Comparison of ENCODE assay signal across 14 cellular contexts in the genomic region with DNA sequence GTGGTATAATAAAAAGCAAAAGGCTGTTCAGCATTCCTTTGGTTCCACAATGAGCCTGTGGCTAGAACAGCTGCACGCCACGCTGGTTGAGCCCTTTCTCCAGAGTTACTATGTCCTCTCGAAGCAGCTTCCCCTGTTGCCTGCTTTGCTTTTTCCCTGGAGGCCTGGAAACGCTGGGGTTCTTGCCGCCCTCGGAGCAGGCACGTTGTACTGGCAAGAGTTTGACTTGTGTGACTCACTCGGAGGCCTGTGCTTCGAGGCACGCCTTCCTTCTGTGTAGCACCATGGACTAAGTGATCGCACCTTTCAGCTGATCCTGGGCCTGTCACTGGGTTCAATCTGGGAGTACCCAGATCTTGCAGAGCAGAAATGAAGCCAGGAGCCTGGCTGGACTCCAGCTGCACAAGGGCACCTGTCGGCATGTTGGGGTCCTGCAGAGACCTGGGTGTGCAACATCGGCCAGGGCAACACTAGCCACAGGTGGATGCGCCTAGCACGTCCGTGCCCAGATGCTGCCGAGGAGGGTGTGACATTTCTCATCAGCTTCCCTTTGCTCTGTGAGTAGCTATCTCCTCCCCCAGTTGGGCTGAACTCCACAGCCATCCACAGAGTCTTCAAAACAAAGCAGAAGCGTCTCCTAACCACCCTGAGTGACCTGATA. TPM values are rescaled to one million over a fixed set of nuclear protein-coding genes. Genes with fewer than 3 reads are reported as not detected.
A peak's percentile ranks its signal among the peaks of the same experiment; 100 is the strongest.
DNase-seq lines count a peak whose midpoint lies in the region; ATAC-seq, FAIRE-seq and TF ChIP-seq lines count a peak whose summit lies in the region.
"Had no signal": no experiment of that assay in that cellular context is flagged by ENCODE, and none has a peak within 500 bp of the region (broad histone marks: within the 10 kb centered on the region; RNA-seq: fewer than 3 reads in every experiment).

No MANE protein-coding gene starts in this region.

- H3K27me3 ChIP-seq in astrocyte (ENCODE audit: insufficient read depth, low read length): peaks cover 56% of the 10 kb centered on the region

- no peak overlapping the region for H3K27ac ChIP-seq in astrocyte (ENCODE audit: low read depth, low read length)

- H3K36me3 ChIP-seq in astrocyte (ENCODE audit: insufficient read depth, low read length): no peaks in the 10 kb centered on the region
- H3K36me3 ChIP-seq in mucosa of descending colon (ENCODE audit: low read depth): no peaks in the 10 kb centered on the region

- FAIRE-seq in astrocyte (lab: Jason Lieb, UNC) (no peak), GM12892 (lab: Jason Lieb, UNC) (no peak)

- H2AFZ ChIP-seq in astrocyte (ENCODE audit: low read depth, low read length): no peak overlapping the region

- no peak for TF ChIP-seq POLR2A in GM12892 (IDR thresholded peaks at IDR 0.05; ENCODE audit: low read depth, low read length)

- peak; percentile 17 for ATAC-seq in mucosa of descending colon
- ATAC-seq in GM21723 (IDR thresholded peaks at IDR 0.05; ENCODE audit: unreplicated experiment): no peak
- ATAC-seq: HCT116; stimulated activated naive B cell treated with anti-CD40 and anti-IgM and Interleukin-4, amounts not matched to agents 10 μg/mL and 1 μg/mL and 100 μg/mL, for 72 hours had no signal

- peaks cover 4% of the 10 kb centered on the region for H4K20me1 ChIP-seq in astrocyte (ENCODE audit: insufficient read depth, low read length)

- no peak overlapping the region for H3K27ac Mint-ChIP-seq in astrocyte (ENCODE audit: unreplicated experiment)
- H3K27ac Mint-ChIP-seq: activated naive CD4-positive, alpha-beta T cell treated with anti-CD3 and anti-CD28 coated beads for 36 hours; stimulated activated naive B cell treated with anti-CD40 and anti-IgM and Interleukin-4, amounts not matched to agents 10 μg/mL and 1 μg/mL and 100 μg/mL, for 72 hours had no signal

- no peaks in the 10 kb centered on the region for H3K4me1 ChIP-seq in astrocyte (ENCODE audit: insufficient read depth, low read length)
- H3K4me1 ChIP-seq in mucosa of descending colon (ENCODE audit: low read depth): peaks cover 11% of the 10 kb centered on the region

- TF ChIP-seq CTCF in astrocyte (IDR thresholded peaks at IDR 0.05; ENCODE audit: insufficient read depth, low read depth, low read length): no peak
- no peak for TF ChIP-seq CTCF in mucosa of descending colon (IDR thresholded peaks at IDR 0.05)

- H3K9me3 Mint-ChIP-seq in astrocyte (ENCODE audit: unreplicated experiment): peaks cover 7% of the 10 kb centered on the region
- H3K9me3 Mint-ChIP-seq: activated naive CD4-positive, alpha-beta T cell treated with anti-CD3 and anti-CD28 coated beads for 36 hours; stimulated activated naive B cell treated with anti-CD40 and anti-IgM and Interleukin-4, amounts not matched to agents 10 μg/mL and 1 μg/mL and 100 μg/mL, for 72 hours had no signal

- no peak overlapping the region for H3K9ac ChIP-seq in astrocyte (ENCODE audit: low read length)

- H3K4me3 Mint-ChIP-seq in astrocyte (ENCODE audit: unreplicated experiment): no peak overlapping the region
- H3K4me3 Mint-ChIP-seq: activated naive CD4-positive, alpha-beta T cell treated with anti-CD3 and anti-CD28 coated beads for 36 hours; stimulated activated naive B cell treated with anti-CD40 and anti-IgM and Interleukin-4, amounts not matched to agents 10 μg/mL and 1 μg/mL and 100 μg/mL, for 72 hours had no signal

- H3K4me1 Mint-ChIP-seq in astrocyte (ENCODE audit: low read depth, unreplicated experiment): peaks cover 6% of the 10 kb centered on the region

- H3K79me2 ChIP-seq in astrocyte (ENCODE audit: insufficient read depth, low read length): no peaks in the 10 kb centered on the region

- no peak overlapping the region for H3K4me3 ChIP-seq in astrocyte (ENCODE audit: insufficient read depth, low read depth, low read length)
- no peak overlapping the region for H3K4me3 ChIP-seq in mucosa of descending colon

- no peaks in the 10 kb centered on the region for H3K36me3 Mint-ChIP-seq in astrocyte (ENCODE audit: low read depth, unreplicated experiment)

- peaks cover 65% of the 10 kb centered on the region for H3K27me3 Mint-ChIP-seq in astrocyte (ENCODE audit: low read depth, unreplicated experiment)

- H3K4me2 ChIP-seq in astrocyte (ENCODE audit: low read length): no peak overlapping the region

- peak; percentile 85 for DNase-seq in DMS153 (lab: John Stamatoyannopoulos, UW)
- DNase-seq in LHCN-M2 (ENCODE audit: low read depth): peak; percentile 94
- DNase-seq in astrocyte (ENCODE audit: low read depth): peak; percentile 26
- no peak for DNase-seq in mucosa of descending colon
- no peak for DNase-seq in NCI-H128 (lab: John Stamatoyannopoulos, UW; ENCODE audit: unreplicated experiment)
- no peak for DNase-seq in GM12892 (ENCODE audit: insufficient read length)
- DNase-seq in cerebellum (ENCODE audit: low spot score): no peak
- DNase-seq: activated naive CD4-positive, alpha-beta T cell treated with anti-CD3 and anti-CD28 coated beads for 36 hours; dermis blood vessel endothelial cell; DMS79 treated with DMSO at 0.1 percent for 48 hours; Right ventricle myocardium superior; stimulated activated naive B cell treated with anti-CD40 and anti-IgM and Interleukin-4, amounts not matched to agents 10 μg/mL and 1 μg/mL and 100 μg/mL, for 72 hours had no signal

- intact Hi-C loops in mucosa of descending colon (cut with DNase I, micrococcal nuclease): no loop called here

- H3K9me3 ChIP-seq in astrocyte (ENCODE audit: insufficient read depth, low read depth, low read length): peaks cover 4% of the 10 kb centered on the region
- H3K9me3 ChIP-seq in mucosa of descending colon: no peaks in the 10 kb centered on the region

RNA-seq across cellular contexts. Expression of gene INSM1, which starts 5.3 kb away (rescaled TPM):
- total RNA-seq in LHCN-M2 (2014; rRNA removed): not detected in 2 replicates
- not detected for polyA plus RNA-seq in LHCN-M2 (2012)
- total RNA-seq in astrocyte: 0.09 TPM in 1 of 2 replicates, not detected in the other
- total RNA-seq in mucosa of descending colon: 1 to 10 TPM in 2 of 3 donors, under 1 TPM in 1; 0.73 to 6.3 (median 2.8) TPM
- not detected for polyA plus RNA-seq in GM12892 (2012; ENCODE audit: missing spikeins)
- 32.0 TPM for total RNA-seq in cerebellum
- total RNA-seq: dermis blood vessel endothelial cell, Right ventricle myocardium superior had no signal

Comparison
In these comparisons a context has a peak if more than half of its experiments do, and no peak if none do; other contexts are left out.
1. DNase-seq: peak in DMS153 (single experiment), LHCN-M2 (single experiment) and astrocyte (single experiment); none in mucosa of descending colon (0 of 3), NCI-H128 (single experiment), GM12892 (single experiment) and cerebellum (single experiment).